17 cellular contexts compared by ENCODE assay signal in genomic region chrX:125646195-125646594, GRCh38.
DNase-seq lines count a peak whose midpoint lies in the region; ATAC-seq and TF ChIP-seq lines count a peak whose summit lies in the region.
"Had no signal": no experiment of that assay in that cellular context is flagged by ENCODE, and none has a peak within 500 bp of the region (broad histone marks: within the 10 kb centered on the region; RNA-seq: fewer than 3 reads in every experiment).

No MANE protein-coding gene starts in this region.

- H3K9me2 ChIP-seq in GM23338 (ENCODE audit: insufficient read depth) = no peaks in the 10 kb centered on the region

- in situ Hi-C loops in SK-MEL-5 (cut with HindIII; ENCODE audit: low pct_unique_long_range_greater_than_20kb, low sequenced_read_pairs) = no loop called here

- H3K4me2 ChIP-seq in GM23338 = no peak overlapping the region
- no peak overlapping the region for H3K4me2 ChIP-seq in neural progenitor cell

- H3K36me3 ChIP-seq in GM23338 (ENCODE audit: insufficient read depth) (no peaks in the 10 kb centered on the region), neural progenitor cell (no peaks in the 10 kb centered on the region)
- H3K36me3 ChIP-seq: tibial nerve had no signal

- H3K27ac ChIP-seq in GM23338 (ENCODE audit: low read depth) (no peak overlapping the region), neural progenitor cell (no peak overlapping the region)
- H3K27ac ChIP-seq: SK-N-MC, tibial nerve had no signal

- H3K4me1 ChIP-seq in GM23338 (ENCODE audit: insufficient read depth) (no peaks in the 10 kb centered on the region), neural progenitor cell (no peaks in the 10 kb centered on the region)
- H3K4me1 ChIP-seq: tibial nerve had no signal

- H3K27me3 ChIP-seq in GM23338 (ENCODE audit: insufficient read depth) = no peaks in the 10 kb centered on the region
- H3K27me3 ChIP-seq in neural progenitor cell = no peaks in the 10 kb centered on the region
- H3K27me3 ChIP-seq: tibial nerve had no signal

- no peak for ATAC-seq in GM23338
- no peak for ATAC-seq in HG03378 (IDR thresholded peaks at IDR 0.05; ENCODE audit: unreplicated experiment)
- ATAC-seq in HG03565 (IDR thresholded peaks at IDR 0.05; ENCODE audit: unreplicated experiment) = no peak
- ATAC-seq in HG03442 (IDR thresholded peaks at IDR 0.05; ENCODE audit: unreplicated experiment) = no peak
- ATAC-seq: right cardiac atrium had no signal

- H3K4me1 Mint-ChIP-seq in GM23338 = no peaks in the 10 kb centered on the region
- H3K4me1 Mint-ChIP-seq in neural progenitor cell = no peaks in the 10 kb centered on the region
- H3K4me1 Mint-ChIP-seq: naive B cell had no signal

- H3K4me3 Mint-ChIP-seq in GM23338 (no peak overlapping the region), neural progenitor cell (no peak overlapping the region)
- H3K4me3 Mint-ChIP-seq: activated naive CD4-positive, alpha-beta T cell treated with anti-CD3 and anti-CD28 coated beads for 36 hours; naive B cell had no signal

- H3K9me3 Mint-ChIP-seq in GM23338 (peaks cover 3% of the 10 kb centered on the region; the same call in 1 of the 3 replicates), neural progenitor cell (peaks cover 5% of the 10 kb centered on the region)
- H3K9me3 Mint-ChIP-seq: activated naive CD4-positive, alpha-beta T cell treated with anti-CD3 and anti-CD28 coated beads for 36 hours had no signal

- H3K27me3 Mint-ChIP-seq in GM23338 (ENCODE audit: insufficient read depth, low read depth, poor library complexity) = no peaks in the 10 kb centered on the region
- no peaks in the 10 kb centered on the region for H3K27me3 Mint-ChIP-seq in neural progenitor cell (ENCODE audit: insufficient read depth, low read depth)
- H3K27me3 Mint-ChIP-seq: naive B cell had no signal

- H3K4me3 ChIP-seq in GM23338 = no peak overlapping the region
- no peak overlapping the region for H3K4me3 ChIP-seq in neural progenitor cell
- H3K4me3 ChIP-seq: SK-N-MC, tibial nerve had no signal

- H3K9me3 ChIP-seq in neural progenitor cell (ENCODE audit: low read depth) = peaks cover 7% of the 10 kb centered on the region
- H3K9me3 ChIP-seq: tibial nerve had no signal

- no peak overlapping the region for H2AFZ ChIP-seq in GM23338
- no peak overlapping the region for H2AFZ ChIP-seq in neural progenitor cell (replicated peaks)

- DNase-seq in activated CD4-positive, alpha-beta T cell treated with anti-CD3 and anti-CD28 coated beads for 48 hours = peak; percentile 18
- no peak for DNase-seq in activated CD4-positive, alpha-beta T cell treated with anti-CD3 and anti-CD28 coated beads, Interleukin-2, amount 50 U/mL, for 1 hour
- DNase-seq in GM23338 (ENCODE audit: low spot score) (peak; percentile 19), SK-MEL-5 (ENCODE audit: low read depth, low spot score) (peak; percentile 40), neural progenitor cell (ENCODE audit: low spot score) (no peak)
- DNase-seq: activated CD4-positive, CD25-positive, alpha-beta regulatory T cell treated with anti-CD3 and anti-CD28 coated beads, Interleukin-2, amount 50 U/mL, for 72 hours; activated naive CD4-positive, alpha-beta T cell treated with anti-CD3 and anti-CD28 coated beads for 36 hours; EL; naive B cell; NCI-H1105; NCI-H510A treated with DMSO at 0.1 percent for 48 hours; right cardiac atrium had no signal

- no peaks in the 10 kb centered on the region for H3F3A ChIP-seq in GM23338 (replicated peaks; ENCODE audit: low read depth)
- no peaks in the 10 kb centered on the region for H3F3A ChIP-seq in neural progenitor cell (ENCODE audit: low read depth)

- H3K36me3 Mint-ChIP-seq in GM23338 (ENCODE audit: low read depth) (no peaks in the 10 kb centered on the region), neural progenitor cell (no peaks in the 10 kb centered on the region)
- H3K36me3 Mint-ChIP-seq: naive B cell had no signal

- H3K27ac Mint-ChIP-seq in GM23338 (no peak overlapping the region), neural progenitor cell (no peak overlapping the region)
- H3K27ac Mint-ChIP-seq: activated naive CD4-positive, alpha-beta T cell treated with anti-CD3 and anti-CD28 coated beads for 36 hours; naive B cell had no signal

- peak; percentile 37 to 56; a peak in 3 of 4 replicates for TF ChIP-seq CTCF in GM23338 (conservative IDR thresholded peaks at IDR 0.05; ENCODE audit: low read depth in 2 of 2)
- peak; percentile 22 for TF ChIP-seq CTCF in neural progenitor cell (IDR thresholded peaks at IDR 0.05)

- H4K20me1 ChIP-seq in GM23338 (replicated peaks; ENCODE audit: insufficient read depth) = no peaks in the 10 kb centered on the region
- H4K20me1 ChIP-seq in neural progenitor cell (ENCODE audit: low read depth) = no peaks in the 10 kb centered on the region

- H3K9ac ChIP-seq in neural progenitor cell = no peak overlapping the region

- H3K79me2 ChIP-seq in GM23338 (replicated peaks; ENCODE audit: insufficient read depth) (no peaks in the 10 kb centered on the region), neural progenitor cell (ENCODE audit: low read depth) (no peaks in the 10 kb centered on the region)

TF ChIP-seq in GM23338, 12 proteins besides CTCF, POLR2A, EP300 and RAD21 (continues in another document):
- TF ChIP-seq ZNF114 (CRISPR knock-in tag; IDR thresholded peaks at IDR 0.05) (no peak), STAT1 (IDR thresholded peaks at IDR 0.05; ENCODE audit: unreplicated experiment) (no peak), ETS1 (IDR thresholded peaks at IDR 0.05) (no peak), ZNF331 (CRISPR knock-in tag; IDR thresholded peaks at IDR 0.05; ENCODE audit: low read depth) (no peak), NANOG (IDR thresholded peaks at IDR 0.05; ENCODE audit: borderline replicate concordance) (no peak), CREB1 (CRISPR knock-in tag; IDR thresholded peaks at IDR 0.05; ENCODE audit: low read depth) (no peak), POLR2AphosphoS5 (IDR thresholded peaks at IDR 0.05; ENCODE audit: low read depth) (no peak), REST (IDR thresholded peaks at IDR 0.05; ENCODE audit: unreplicated experiment) (no peak), EZH2 (IDR thresholded peaks at IDR 0.05; ENCODE audit: low read depth, unreplicated experiment) (no peak), EZH2phosphoT487 (IDR thresholded peaks at IDR 0.05; ENCODE audit: unreplicated experiment) (no peak), JUNB (IDR thresholded peaks at IDR 0.05; ENCODE audit: unreplicated experiment) (no peak)

Comparison
In these comparisons a context has a peak if more than half of its experiments do, and no peak if none do; other contexts are left out.
1. DNase-seq: peak in activated CD4-positive, alpha-beta T cell treated with anti-CD3 and anti-CD28 coated beads for 48 hours (single experiment), GM23338 (single experiment) and SK-MEL-5 (single experiment); none in activated CD4-positive, alpha-beta T cell treated with anti-CD3 and anti-CD28 coated beads, Interleukin-2, amount 50 U/mL, for 1 hour (single experiment) and neural progenitor cell (single experiment).